8 cellular contexts compared by ENCODE assay signal in genomic region chr2:20052229-20052871, GRCh38. TPM values are rescaled to one million over a fixed set of nuclear protein-coding genes. Genes with fewer than 3 reads are reported as not detected.
DNase-seq lines count a peak whose midpoint lies in the region; TF ChIP-seq lines count a peak whose summit lies in the region.

No MANE protein-coding gene starts in this region.

- in situ Hi-C loops in GM13976 (cut with MboI; ENCODE audit: low sequenced_read_pairs, unreplicated experiment), result no loop called here

- DNase-seq in DMS79 treated with DMSO at 0.1 percent for 48 hours (lab: John Stamatoyannopoulos, UW) (peak; percentile 50), NCI-H2171 treated with DMSO at 0.1 percent for 48 hours (lab: John Stamatoyannopoulos, UW) (peak; percentile 57), epithelial cell of prostate (ENCODE audit: low read depth, low spot score) (no peak), renal cortical epithelial cell (ENCODE audit: low read depth) (peak; percentile 91), hippocampal formation (lab: John Stamatoyannopoulos, UW) (no peak), GM13976 (ENCODE audit: low spot score) (no peak), COLO668 (lab: John Stamatoyannopoulos, UW; ENCODE audit: unreplicated experiment) (no peak), globus pallidus (ENCODE audit: low spot score) (no peak)

- TF ChIP-seq CTCF in GM13976 (IDR thresholded peaks at IDR 0.05; ENCODE audit: borderline replicate concordance, control extremely low read depth, extremely low read depth, insufficient read depth, missing control alignments), result no peak

- peak overlapping the region; percentile 96 for H3K27ac ChIP-seq in epithelial cell of prostate

RNA-seq across cellular contexts. Expression of gene LAPTM4A, which starts 0.9 kb away (rescaled TPM):
- total RNA-seq in renal cortical epithelial cell, result 265 and 357 TPM in 2 replicates

RNA-seq across cellular contexts. Expression of gene MATN3, which starts 39.9 kb away (rescaled TPM):
- total RNA-seq in renal cortical epithelial cell, result 8.9 and 32.1 TPM in 2 replicates

Comparison
In these comparisons a context has a peak if more than half of its experiments do, and no peak if none do; other contexts are left out.
1. DNase-seq: peak in DMS79 treated with DMSO at 0.1 percent for 48 hours (single experiment), NCI-H2171 treated with DMSO at 0.1 percent for 48 hours (single experiment) and renal cortical epithelial cell (single experiment); none in epithelial cell of prostate (single experiment), hippocampal formation (0 of 2), GM13976 (single experiment), COLO668 (single experiment) and globus pallidus (single experiment).